Comparison of ENCODE assay signal across 9 cellular contexts in the genomic region with DNA sequence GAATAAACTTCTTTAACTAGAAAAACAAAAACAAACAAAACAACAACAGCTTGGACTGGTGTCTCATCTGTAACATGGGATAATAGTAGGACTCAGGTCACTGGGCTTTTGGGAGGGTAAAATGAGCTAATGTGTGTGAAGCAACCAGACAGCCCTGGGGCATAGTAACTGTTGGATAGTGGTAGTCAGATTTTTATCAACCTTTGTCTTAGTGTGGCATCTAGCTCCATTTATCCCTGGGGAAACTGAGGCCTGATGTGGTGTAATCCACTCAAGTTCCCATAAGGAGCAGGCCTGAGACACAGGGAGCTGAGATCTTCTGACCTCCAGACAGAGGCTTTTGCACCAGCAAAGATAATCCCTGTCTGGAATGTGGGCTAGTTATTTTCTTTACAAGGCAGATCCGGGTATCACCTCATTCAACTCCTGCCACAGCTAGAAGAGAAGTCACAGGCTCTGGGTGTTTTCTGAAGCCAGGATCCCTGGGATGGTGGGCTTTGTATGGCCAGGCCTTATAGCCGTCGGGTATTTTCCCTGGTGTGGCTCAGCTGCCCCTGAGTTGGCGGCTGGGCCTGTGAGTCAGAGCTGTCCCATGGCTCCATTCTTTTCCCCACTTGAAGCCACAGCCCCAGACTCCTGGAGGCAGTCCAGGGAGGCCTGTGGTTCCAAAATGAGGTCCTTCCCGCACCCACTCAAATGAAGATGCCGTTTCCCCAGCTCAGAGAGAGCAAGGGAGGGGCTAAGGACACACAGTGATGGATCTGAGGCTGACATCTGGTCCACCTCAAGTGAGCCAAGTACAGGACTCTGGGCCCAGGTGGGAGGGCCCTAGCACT. TPM values are rescaled to one million over a fixed set of nuclear protein-coding genes. Genes with fewer than 3 reads are reported as not detected.
DNase-seq lines count a peak whose midpoint lies in the region; ATAC-seq and TF ChIP-seq lines count a peak whose summit lies in the region.
"Had no signal": no experiment of that assay in that cellular context is flagged by ENCODE, and none has a peak within 500 bp of the region (broad histone marks: within the 10 kb centered on the region; RNA-seq: fewer than 3 reads in every experiment).

No MANE protein-coding gene starts in this region.

- intact Hi-C loops in left lung (cut with DNase I) = no loop called here

- H3K4me3 ChIP-seq in HFF-Myc (replicated peaks; ENCODE audit: low read depth, low read length) (no peak overlapping the region), left lung (no peak overlapping the region), urinary bladder (ENCODE audit: low read depth, low read length) (no peak overlapping the region)

- H3K9me3 ChIP-seq in left lung = no peaks in the 10 kb centered on the region

- H3K36me3 ChIP-seq in left lung (peaks cover 0 to 3% of the 10 kb centered on the region in 2 donors), urinary bladder (ENCODE audit: insufficient read depth) (no peaks in the 10 kb centered on the region)

- no peaks in the 10 kb centered on the region for H3K27me3 ChIP-seq in left lung

- DNase-seq in HFF-Myc (ENCODE audit: extremely low read depth, low read depth) (peak; percentile 50), brain pericyte (ENCODE audit: low read depth, low spot score) (peak; percentile 68), left lung (peak in 1 of 2 donors; percentile 70), NCI-H2029 (lab: John Stamatoyannopoulos, UW) (no peak), anterior cingulate cortex (lab: John Stamatoyannopoulos, UW) (no peak)
- DNase-seq: activated CD4-positive, alpha-beta T cell treated with anti-CD3 and anti-CD28 coated beads for 1 hour; stimulated activated CD4-positive, alpha-beta T cell treated with anti-CD3 and anti-CD28 coated beads, Interleukin-12 subunit alpha, Interleukin-12 subunit beta, amount 100 ng/mL, for 4 hours had no signal

- peak; percentile 69 for ATAC-seq in left lung
- no peak for ATAC-seq in HG03354 (IDR thresholded peaks at IDR 0.05; ENCODE audit: poor library complexity, severe bottlenecking, unreplicated experiment)

- H3K4me1 ChIP-seq in left lung (peaks cover 5 to 17% of the 10 kb centered on the region in 2 donors), urinary bladder (ENCODE audit: insufficient read depth) (no peaks in the 10 kb centered on the region)

- H3K27ac ChIP-seq in left lung (peak overlapping the region in 1 of 2 donors; percentile 56), urinary bladder (ENCODE audit: low read depth) (peak overlapping the region; percentile 18)

- TF ChIP-seq CTCF in HFF-Myc (IDR thresholded peaks at IDR 0.05; ENCODE audit: low read depth, low read length, missing control alignments) = no peak
- TF ChIP-seq CTCF in left lung (IDR thresholded peaks at IDR 0.05) = no peak

- 36% methylated on average over 6 of the region's 6 CpGs for WGBS in urinary bladder

RNA-seq across cellular contexts. Expression of gene CSF1R, which starts 26.1 kb away (rescaled TPM):
- total RNA-seq in left lung (10 to 100 TPM; 52.8 to 93.1 TPM), urinary bladder (24.5 TPM)
- polyA plus RNA-seq in urinary bladder = 15.8 TPM

RNA-seq across cellular contexts. Expression of gene PDGFRB, which starts 43.2 kb away (rescaled TPM):
- total RNA-seq in left lung = 100 to 1,000 TPM; 129 TPM
- 112 TPM for total RNA-seq in urinary bladder
- 79.4 TPM for polyA plus RNA-seq in urinary bladder

RNA-seq across cellular contexts. Expression of gene CDX1, which starts 54.1 kb away (rescaled TPM):
- total RNA-seq in left lung (under 1 TPM in 1 of 2 donors, not detected in 1; 0.52 TPM), urinary bladder (0.21 TPM)
- not detected for polyA plus RNA-seq in urinary bladder

Comparison
In these comparisons a context has a peak if more than half of its experiments do, and no peak if none do; other contexts are left out.
1. DNase-seq: peak in HFF-Myc (single experiment) and brain pericyte (single experiment); none in NCI-H2029 (single experiment) and anterior cingulate cortex (0 of 58).